ENCODE assay signal across 1 cellular context in genomic region chr9:33446507-33447403, GRCh38.
TF ChIP-seq lines count a peak whose summit lies in the region.

No MANE protein-coding gene starts in this region.

TF ChIP-seq in K562, 482 proteins besides CTCF, POLR2A, EP300 and RAD21 (continued from another document and continues in another):
- TF ChIP-seq HNRNPH1 (optimal IDR thresholded peaks at IDR 0.05; ENCODE audit: low read depth, low read length) (no peak), FOXJ2 (tag; IDR thresholded peaks at IDR 0.05) (no peak), MIER1 (IDR thresholded peaks at IDR 0.05; ENCODE audit: low read depth) (no peak), NFRKB (IDR thresholded peaks at IDR 0.05; ENCODE audit: low read depth) (no peak), ZNF175 (CRISPR knock-in tag; IDR thresholded peaks at IDR 0.05; ENCODE audit: low read depth) (0 out of 2 replicates have a peak, but pooled peaks have one; percentile 36), ZNF431 (CRISPR knock-in tag; IDR thresholded peaks at IDR 0.05) (no peak), ZSCAN29 (IDR thresholded peaks at IDR 0.05) (no peak), MAZ (CRISPR knock-in tag; conservative IDR thresholded peaks at IDR 0.05 in 1 of 2, IDR thresholded peaks at IDR 0.05 in 1 of 2) (peak in 1 of 2 experiments; percentile 39; a peak in 2 of 4 replicates), MXI1 (IDR thresholded peaks at IDR 0.05; ENCODE audit: low read depth, low read length) (peak; percentile 29; the same call in 1 of the 2 replicates), TBL1XR1 (IDR thresholded peaks at IDR 0.05; ENCODE audit: low read length in 2 of 2) (peak; percentile 46 to 73; a peak in 2 of 4 replicates), ZNF146 (CRISPR knock-in tag; IDR thresholded peaks at IDR 0.05; ENCODE audit: unreplicated experiment) (no peak), ZNF696 (CRISPR knock-in tag; conservative IDR thresholded peaks at IDR 0.05) (no peak), HDAC1 (IDR thresholded peaks at IDR 0.05) (peak in 1 of 2 experiments; percentile 88; a peak in 2 of 4 replicates), FOXA1 (IDR thresholded peaks at IDR 0.05; ENCODE audit: borderline replicate concordance) (no peak), SMARCE1 (IDR thresholded peaks at IDR 0.05) (peak; percentile 71; the same call in 1 of the 2 replicates), SREBF2 (CRISPR knock-in tag; IDR thresholded peaks at IDR 0.05) (no peak), TAF9B (IDR thresholded peaks at IDR 0.05; ENCODE audit: partially characterized antibody) (peak; percentile 91), FOXK2 (conservative IDR thresholded peaks at IDR 0.05 in 1 of 2, IDR thresholded peaks at IDR 0.05 in 1 of 2; ENCODE audit: low read depth in 2 of 2) (no peak), PRMT5 (CRISPR knock-in tag; IDR thresholded peaks at IDR 0.05) (no peak), WHSC1 (IDR thresholded peaks at IDR 0.05; ENCODE audit: low read length) (no peak), NFIC (IDR thresholded peaks at IDR 0.05) (peak; percentile 62), RBM15 (IDR thresholded peaks at IDR 0.05; ENCODE audit: insufficient read depth, low read length) (no peak), ILF3 (IDR thresholded peaks at IDR 0.05; ENCODE audit: borderline replicate concordance) (no peak), BDP1 (IDR thresholded peaks at IDR 0.05; ENCODE audit: insufficient read depth, insufficient read length) (no peak), SMARCB1 (IDR thresholded peaks at IDR 0.05; ENCODE audit: insufficient read length, low read depth) (no peak), ZNF830 (CRISPR knock-in tag; IDR thresholded peaks at IDR 0.05) (no peak), ZNF583 (CRISPR knock-in tag; IDR thresholded peaks at IDR 0.05) (no peak), CCNT2 (IDR thresholded peaks at IDR 0.05; ENCODE audit: borderline replicate concordance, extremely low read depth, insufficient read length, low read depth, low read length) (no peak), HDAC8 (tag; IDR thresholded peaks at IDR 0.05) (no peak), MTA1 (IDR thresholded peaks at IDR 0.05; ENCODE audit: borderline replicate concordance) (no peak), HDAC6 (IDR thresholded peaks at IDR 0.05; ENCODE audit: low read depth, low read length) (no peak), CC2D1A (IDR thresholded peaks at IDR 0.05) (no peak), RBM39 (optimal IDR thresholded peaks at IDR 0.05; ENCODE audit: low read depth, low read length) (no peak), NFXL1 (CRISPR knock-in tag; IDR thresholded peaks at IDR 0.05) (no peak), GATAD2A (IDR thresholded peaks at IDR 0.05) (no peak), ZNF184 (CRISPR knock-in tag; IDR thresholded peaks at IDR 0.05) (no peak), ZNF444 (CRISPR knock-in tag; IDR thresholded peaks at IDR 0.05) (no peak), ZNF644 (tag; IDR thresholded peaks at IDR 0.05; ENCODE audit: low read depth) (no peak), ATF1 (CRISPR knock-in tag; IDR thresholded peaks at IDR 0.05) (no peak), ATF1 (tag; IDR thresholded peaks at IDR 0.05) (peak; percentile 49; the same call in 1 of the 2 replicates), RNF2 (IDR thresholded peaks at IDR 0.05) (no peak), NBN (IDR thresholded peaks at IDR 0.05; ENCODE audit: low read depth) (no peak), SMARCA4 (IDR thresholded peaks at IDR 0.05) (peak; percentile 71), KLF1 (tag; IDR thresholded peaks at IDR 0.05) (no peak), ZFP1 (CRISPR knock-in tag; IDR thresholded peaks at IDR 0.05) (no peak), THRB (CRISPR knock-in tag; conservative IDR thresholded peaks at IDR 0.05) (no peak), HMGN3 (IDR thresholded peaks at IDR 0.05; ENCODE audit: borderline replicate concordance, extremely low read depth, insufficient read length, low read depth, low read length) (no peak), CBFB (CRISPR knock-in tag; IDR thresholded peaks at IDR 0.05) (0 out of 2 replicates have a peak, but pooled peaks have one; percentile 41), ZNF124 (CRISPR knock-in tag; IDR thresholded peaks at IDR 0.05) (no peak), CXXC5 (CRISPR knock-in tag; IDR thresholded peaks at IDR 0.05) (no peak), HMG20A (CRISPR knock-in tag; conservative IDR thresholded peaks at IDR 0.05) (no peak), ZFP36 (IDR thresholded peaks at IDR 0.05; ENCODE audit: low read depth, low read length, partially characterized antibody) (no peak), ZHX1 (conservative IDR thresholded peaks at IDR 0.05; ENCODE audit: low read length) (no peak), BRF1 (IDR thresholded peaks at IDR 0.05; ENCODE audit: borderline replicate concordance, extremely low read depth, insufficient read length) (no peak)
- TF ChIP-seq, protein P1, sequence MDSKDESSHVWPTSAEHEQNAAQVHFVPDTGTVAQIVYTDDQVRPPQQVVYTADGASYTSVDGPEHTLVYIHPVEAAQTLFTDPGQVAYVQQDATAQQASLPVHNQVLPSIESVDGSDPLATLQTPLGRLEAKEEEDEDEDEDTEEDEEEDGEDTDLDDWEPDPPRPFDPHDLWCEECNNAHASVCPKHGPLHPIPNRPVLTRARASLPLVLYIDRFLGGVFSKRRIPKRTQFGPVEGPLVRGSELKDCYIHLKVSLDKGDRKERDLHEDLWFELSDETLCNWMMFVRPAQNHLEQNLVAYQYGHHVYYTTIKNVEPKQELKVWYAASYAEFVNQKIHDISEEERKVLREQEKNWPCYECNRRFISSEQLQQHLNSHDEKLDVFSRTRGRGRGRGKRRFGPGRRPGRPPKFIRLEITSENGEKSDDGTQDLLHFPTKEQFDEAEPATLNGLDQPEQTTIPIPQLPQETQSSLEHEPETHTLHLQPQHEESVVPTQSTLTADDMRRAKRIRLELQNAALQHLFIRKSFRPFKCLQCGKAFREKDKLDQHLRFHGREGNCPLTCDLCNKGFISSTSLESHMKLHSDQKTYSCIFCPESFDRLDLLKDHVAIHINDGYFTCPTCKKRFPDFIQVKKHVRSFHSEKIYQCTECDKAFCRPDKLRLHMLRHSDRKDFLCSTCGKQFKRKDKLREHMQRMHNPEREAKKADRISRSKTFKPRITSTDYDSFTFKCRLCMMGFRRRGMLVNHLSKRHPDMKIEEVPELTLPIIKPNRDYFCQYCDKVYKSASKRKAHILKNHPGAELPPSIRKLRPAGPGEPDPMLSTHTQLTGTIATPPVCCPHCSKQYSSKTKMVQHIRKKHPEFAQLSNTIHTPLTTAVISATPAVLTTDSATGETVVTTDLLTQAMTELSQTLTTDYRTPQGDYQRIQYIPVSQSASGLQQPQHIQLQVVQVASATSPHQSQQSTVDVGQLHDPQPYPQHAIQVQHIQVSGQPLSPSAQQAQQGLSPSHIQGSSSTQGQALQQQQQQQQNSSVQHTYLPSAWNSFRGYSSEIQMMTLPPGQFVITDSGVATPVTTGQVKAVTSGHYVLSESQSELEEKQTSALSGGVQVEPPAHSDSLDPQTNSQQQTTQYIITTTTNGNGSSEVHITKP (IDR thresholded peaks at IDR 0.05; ENCODE audit: partially characterized antibody), result peak; percentile 50
- TF ChIP-seq, protein P2, sequence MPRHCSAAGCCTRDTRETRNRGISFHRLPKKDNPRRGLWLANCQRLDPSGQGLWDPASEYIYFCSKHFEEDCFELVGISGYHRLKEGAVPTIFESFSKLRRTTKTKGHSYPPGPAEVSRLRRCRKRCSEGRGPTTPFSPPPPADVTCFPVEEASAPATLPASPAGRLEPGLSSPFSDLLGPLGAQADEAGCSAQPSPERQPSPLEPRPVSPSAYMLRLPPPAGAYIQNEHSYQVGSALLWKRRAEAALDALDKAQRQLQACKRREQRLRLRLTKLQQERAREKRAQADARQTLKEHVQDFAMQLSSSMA (CRISPR knock-in tag; IDR thresholded peaks at IDR 0.05), result no peak
- TF ChIP-seq, protein P3, sequence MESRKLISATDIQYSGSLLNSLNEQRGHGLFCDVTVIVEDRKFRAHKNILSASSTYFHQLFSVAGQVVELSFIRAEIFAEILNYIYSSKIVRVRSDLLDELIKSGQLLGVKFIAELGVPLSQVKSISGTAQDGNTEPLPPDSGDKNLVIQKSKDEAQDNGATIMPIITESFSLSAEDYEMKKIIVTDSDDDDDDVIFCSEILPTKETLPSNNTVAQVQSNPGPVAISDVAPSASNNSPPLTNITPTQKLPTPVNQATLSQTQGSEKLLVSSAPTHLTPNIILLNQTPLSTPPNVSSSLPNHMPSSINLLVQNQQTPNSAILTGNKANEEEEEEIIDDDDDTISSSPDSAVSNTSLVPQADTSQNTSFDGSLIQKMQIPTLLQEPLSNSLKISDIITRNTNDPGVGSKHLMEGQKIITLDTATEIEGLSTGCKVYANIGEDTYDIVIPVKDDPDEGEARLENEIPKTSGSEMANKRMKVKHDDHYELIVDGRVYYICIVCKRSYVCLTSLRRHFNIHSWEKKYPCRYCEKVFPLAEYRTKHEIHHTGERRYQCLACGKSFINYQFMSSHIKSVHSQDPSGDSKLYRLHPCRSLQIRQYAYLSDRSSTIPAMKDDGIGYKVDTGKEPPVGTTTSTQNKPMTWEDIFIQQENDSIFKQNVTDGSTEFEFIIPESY (CRISPR knock-in tag; IDR thresholded peaks at IDR 0.05), result no peak
- TF ChIP-seq, protein P4, sequence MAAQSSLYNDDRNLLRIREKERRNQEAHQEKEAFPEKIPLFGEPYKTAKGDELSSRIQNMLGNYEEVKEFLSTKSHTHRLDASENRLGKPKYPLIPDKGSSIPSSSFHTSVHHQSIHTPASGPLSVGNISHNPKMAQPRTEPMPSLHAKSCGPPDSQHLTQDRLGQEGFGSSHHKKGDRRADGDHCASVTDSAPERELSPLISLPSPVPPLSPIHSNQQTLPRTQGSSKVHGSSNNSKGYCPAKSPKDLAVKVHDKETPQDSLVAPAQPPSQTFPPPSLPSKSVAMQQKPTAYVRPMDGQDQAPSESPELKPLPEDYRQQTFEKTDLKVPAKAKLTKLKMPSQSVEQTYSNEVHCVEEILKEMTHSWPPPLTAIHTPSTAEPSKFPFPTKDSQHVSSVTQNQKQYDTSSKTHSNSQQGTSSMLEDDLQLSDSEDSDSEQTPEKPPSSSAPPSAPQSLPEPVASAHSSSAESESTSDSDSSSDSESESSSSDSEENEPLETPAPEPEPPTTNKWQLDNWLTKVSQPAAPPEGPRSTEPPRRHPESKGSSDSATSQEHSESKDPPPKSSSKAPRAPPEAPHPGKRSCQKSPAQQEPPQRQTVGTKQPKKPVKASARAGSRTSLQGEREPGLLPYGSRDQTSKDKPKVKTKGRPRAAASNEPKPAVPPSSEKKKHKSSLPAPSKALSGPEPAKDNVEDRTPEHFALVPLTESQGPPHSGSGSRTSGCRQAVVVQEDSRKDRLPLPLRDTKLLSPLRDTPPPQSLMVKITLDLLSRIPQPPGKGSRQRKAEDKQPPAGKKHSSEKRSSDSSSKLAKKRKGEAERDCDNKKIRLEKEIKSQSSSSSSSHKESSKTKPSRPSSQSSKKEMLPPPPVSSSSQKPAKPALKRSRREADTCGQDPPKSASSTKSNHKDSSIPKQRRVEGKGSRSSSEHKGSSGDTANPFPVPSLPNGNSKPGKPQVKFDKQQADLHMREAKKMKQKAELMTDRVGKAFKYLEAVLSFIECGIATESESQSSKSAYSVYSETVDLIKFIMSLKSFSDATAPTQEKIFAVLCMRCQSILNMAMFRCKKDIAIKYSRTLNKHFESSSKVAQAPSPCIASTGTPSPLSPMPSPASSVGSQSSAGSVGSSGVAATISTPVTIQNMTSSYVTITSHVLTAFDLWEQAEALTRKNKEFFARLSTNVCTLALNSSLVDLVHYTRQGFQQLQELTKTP (IDR thresholded peaks at IDR 0.05; ENCODE audit: low read depth in 1 of 2, partially characterized antibody in 2 of 2), result no peak
- TF ChIP-seq, protein P5, sequence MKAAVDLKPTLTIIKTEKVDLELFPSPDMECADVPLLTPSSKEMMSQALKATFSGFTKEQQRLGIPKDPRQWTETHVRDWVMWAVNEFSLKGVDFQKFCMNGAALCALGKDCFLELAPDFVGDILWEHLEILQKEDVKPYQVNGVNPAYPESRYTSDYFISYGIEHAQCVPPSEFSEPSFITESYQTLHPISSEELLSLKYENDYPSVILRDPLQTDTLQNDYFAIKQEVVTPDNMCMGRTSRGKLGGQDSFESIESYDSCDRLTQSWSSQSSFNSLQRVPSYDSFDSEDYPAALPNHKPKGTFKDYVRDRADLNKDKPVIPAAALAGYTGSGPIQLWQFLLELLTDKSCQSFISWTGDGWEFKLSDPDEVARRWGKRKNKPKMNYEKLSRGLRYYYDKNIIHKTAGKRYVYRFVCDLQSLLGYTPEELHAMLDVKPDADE (conservative IDR thresholded peaks at IDR 0.05; ENCODE audit: control insufficient read depth, low read depth, low read length), result no peak
- TF ChIP-seq, protein P6, sequence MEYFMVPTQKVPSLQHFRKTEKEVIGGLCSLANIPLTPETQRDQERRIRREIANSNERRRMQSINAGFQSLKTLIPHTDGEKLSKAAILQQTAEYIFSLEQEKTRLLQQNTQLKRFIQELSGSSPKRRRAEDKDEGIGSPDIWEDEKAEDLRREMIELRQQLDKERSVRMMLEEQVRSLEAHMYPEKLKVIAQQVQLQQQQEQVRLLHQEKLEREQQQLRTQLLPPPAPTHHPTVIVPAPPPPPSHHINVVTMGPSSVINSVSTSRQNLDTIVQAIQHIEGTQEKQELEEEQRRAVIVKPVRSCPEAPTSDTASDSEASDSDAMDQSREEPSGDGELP (CRISPR knock-in tag; IDR thresholded peaks at IDR 0.05; ENCODE audit: borderline replicate concordance), result peak; percentile 99
